1 cellular context compared by ENCODE assay signal in genomic region chr5:73564018-73564417, GRCh38.
TF ChIP-seq lines count a peak whose summit lies in the region.

No MANE protein-coding gene starts in this region.

TF ChIP-seq in GM23338, 12 proteins besides CTCF, POLR2A, EP300 and RAD21 (continued from another document):
- TF ChIP-seq ZNF462 (CRISPR knock-in tag; IDR thresholded peaks at IDR 0.05) = no peak
- TF ChIP-seq REST (IDR thresholded peaks at IDR 0.05; ENCODE audit: unreplicated experiment) = no peak
- no peak for TF ChIP-seq NANOG (IDR thresholded peaks at IDR 0.05; ENCODE audit: borderline replicate concordance)
- no peak for TF ChIP-seq ZNF331 (CRISPR knock-in tag; IDR thresholded peaks at IDR 0.05; ENCODE audit: low read depth)
- TF ChIP-seq EZH2 (IDR thresholded peaks at IDR 0.05; ENCODE audit: low read depth, unreplicated experiment) = no peak
- TF ChIP-seq EZH2phosphoT487 (IDR thresholded peaks at IDR 0.05; ENCODE audit: unreplicated experiment) = no peak
- no peak for TF ChIP-seq ETS1 (IDR thresholded peaks at IDR 0.05)
